Comparison of ENCODE assay signal across 17 cellular contexts in genomic region chrX:107823456-107823855, GRCh38. TPM values are rescaled to one million over a fixed set of nuclear protein-coding genes. Genes with fewer than 3 reads are reported as not detected.
DNase-seq lines count a peak whose midpoint lies in the region; ATAC-seq and TF ChIP-seq lines count a peak whose summit lies in the region.
"Had no signal": no experiment of that assay in that cellular context is flagged by ENCODE, and none has a peak within 500 bp of the region (broad histone marks: within the 10 kb centered on the region; RNA-seq: fewer than 3 reads in every experiment).

No MANE protein-coding gene starts in this region.

- WGBS in stomach, 5 donors: 32 to 47% (median 40%) methylated on average over 1 of the region's 1 CpG

- intact Hi-C loops in PC-9 (cut with micrococcal nuclease; ENCODE audit: unreplicated experiment): no loop called here
- intact Hi-C loops in stomach (cut with DNase I; ENCODE audit: low total_unique reads): no loop called here

- no peak for TF ChIP-seq EP300 in stomach (IDR thresholded peaks at IDR 0.05)

- no peaks in the 10 kb centered on the region for H3K27me3 ChIP-seq in PC-9 (ENCODE audit: insufficient read depth, low read depth)
- H3K27me3 ChIP-seq in stomach: peaks cover 0 to 6% (median 0%) of the 10 kb centered on the region in 3 donors

- no peaks in the 10 kb centered on the region for H4K20me1 ChIP-seq in PC-9 (ENCODE audit: insufficient read depth)

- BruUV-seq in PC-9 (replicated peaks; lab: Mats Ljungman, UMichigan): no TSS peak

- peak overlapping the region; percentile 34; the same call in 1 of the 2 replicates for H3K4me2 ChIP-seq in PC-9

- TF ChIP-seq POLR2A in stomach (IDR thresholded peaks at IDR 0.05): no peak

- H3K4me1 ChIP-seq in PC-9 (replicated peaks; ENCODE audit: insufficient read depth) (peaks cover 30% of the 10 kb centered on the region), stomach (peaks cover 0 to 18% (median 5%) of the 10 kb centered on the region in 4 donors)

- H3K27ac ChIP-seq in PC-9 (no peak overlapping the region), stomach (no peak overlapping the region)

- DNase-seq in EL: peak; percentile 70
- DNase-seq in PC-9: no peak
- peak; percentile 83 for DNase-seq in fibroblast of gingiva (ENCODE audit: low read depth)
- DNase-seq in pulmonary artery endothelial cell (ENCODE audit: low read depth, low spot score): peak; percentile 41
- DNase-seq in SKM-1 treated with dmso at 0.1 percent for 144 hours (lab: John Stamatoyannopoulos, UW; ENCODE audit: unreplicated experiment): no peak
- DNase-seq in stomach: no peak
- DNase-seq: activated T-cell treated with anti-CD3 and anti-CD28 coated beads, Interleukin-2, amount 50 U/mL, for 4 hours; aorta; effector memory CD4-positive, alpha-beta T cell; hippocampal formation; NCI-H1048; nucleus accumbens had no signal

- POLR2A ChIA-PET in PC-9 (lab: Charles Lee; ENCODE audit: unreplicated experiment): no interaction called here

- H3K9me3 ChIP-seq in PC-9 (ENCODE audit: insufficient read depth, low read depth) (peaks cover 14% of the 10 kb centered on the region), stomach (peaks cover 3 to 17% (median 12%) of the 10 kb centered on the region in 4 donors)

- TF ChIP-seq CTCF in PC-9 (conservative IDR thresholded peaks at IDR 0.05) (no peak), stomach (IDR thresholded peaks at IDR 0.05) (no peak)

- ATAC-seq in HG03139 (IDR thresholded peaks at IDR 0.05; ENCODE audit: unreplicated experiment) (no peak), GM19023 (IDR thresholded peaks at IDR 0.05; ENCODE audit: unreplicated experiment) (no peak)
- ATAC-seq: activated CD4-positive, CD25-positive, alpha-beta regulatory T cell treated with anti-CD3 and anti-CD28 coated beads, Interleukin-2, amount 50 U/mL, for 24 hours; activated T-cell treated with anti-CD3 and anti-CD28 coated beads, Interleukin-2, amount 50 U/mL, for 4 hours had no signal

- H3K4me3 ChIP-seq in PC-9 (no peak overlapping the region), stomach (no peak overlapping the region)
- H3K4me3 ChIP-seq: lung had no signal

- no peaks in the 10 kb centered on the region for H3K9me2 ChIP-seq in PC-9 (ENCODE audit: insufficient read depth)

- H3K36me3 ChIP-seq in PC-9 (ENCODE audit: low read depth) (no peaks in the 10 kb centered on the region), stomach (no peaks in the 10 kb centered on the region)

- no peak overlapping the region for H2AFZ ChIP-seq in PC-9

- CTCF ChIA-PET in PC-9 (lab: Charles Lee): no interaction called here

- no peaks in the 10 kb centered on the region for H3K79me2 ChIP-seq in PC-9 (ENCODE audit: low read depth)

- H3F3A ChIP-seq in PC-9 (ENCODE audit: insufficient read depth, low read depth): peaks cover 4% of the 10 kb centered on the region; the same call in 1 of the 2 replicates

RNA-seq across cellular contexts. Expression of gene MID2, which starts 2.2 kb away (rescaled TPM):
- total RNA-seq in PC-9 (2021) (1.0 and 1.1 TPM in 2 replicates), pulmonary artery endothelial cell (44.1 and 80.6 TPM in 2 replicates), stomach (100 to 1,000 TPM in 1 of 5 donors, 10 to 100 TPM in 3, under 1 TPM in 1; 0.58 to 162 (median 26.8) TPM)
- 1 to 10 TPM; 2.2 to 4.4 (median 2.3) TPM for polyA plus RNA-seq in stomach

RNA-seq across cellular contexts. Expression of gene NCBP2L, which starts 45.9 kb away (rescaled TPM):
- total RNA-seq in PC-9 (2021) (not detected in 2 replicates), pulmonary artery endothelial cell (not detected in 2 replicates), stomach (not detected)
- polyA plus RNA-seq in stomach: under 1 TPM in 2 of 3 donors, not detected in 1; 0.13 to 0.44 TPM
- total RNA-seq: activated T-cell treated with anti-CD3 and anti-CD28 coated beads, Interleukin-2, amount 50 U/mL, for 4 hours; aorta; temporal lobe had no signal
- polyA plus RNA-seq: aorta had no signal

RNA-seq across cellular contexts. Expression of gene TSC22D3, which starts 47.9 kb away (rescaled TPM):
- total RNA-seq in PC-9 (2021) (43.5 and 43.9 TPM in 2 replicates), pulmonary artery endothelial cell (25.9 and 52.8 TPM in 2 replicates), stomach (100 to 1,000 TPM; 303 to 906 (median 347) TPM)
- polyA plus RNA-seq in stomach: 100 to 1,000 TPM; 198 to 358 (median 292) TPM

Comparison
In these comparisons a context has a peak if more than half of its experiments do, and no peak if none do; other contexts are left out.
1. DNase-seq: peak in EL (single experiment), fibroblast of gingiva (single experiment) and pulmonary artery endothelial cell (single experiment); none in PC-9 (0 of 2), SKM-1 treated with dmso at 0.1 percent for 144 hours (single experiment) and stomach (single experiment).